ENCODE assay signal across 17 cellular contexts in the genomic region with DNA sequence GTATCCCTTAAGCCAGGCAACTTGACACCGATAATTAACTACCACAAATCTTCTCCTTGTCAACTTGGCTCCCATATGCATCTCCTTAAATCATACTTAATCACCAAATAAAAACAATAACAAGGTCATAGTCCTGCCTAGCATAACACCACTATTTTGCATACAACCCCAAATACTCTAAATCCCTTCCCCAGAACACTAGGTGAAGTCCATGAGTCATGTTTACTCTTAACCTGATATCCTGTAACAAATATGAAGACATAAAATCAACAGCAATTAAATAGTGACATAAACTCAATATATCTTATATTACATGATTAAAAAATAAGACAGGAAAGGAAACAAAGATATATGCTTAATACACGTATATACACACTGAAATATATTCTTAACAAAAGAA.
A peak's percentile ranks its signal among the peaks of the same experiment; 100 is the strongest.
DNase-seq lines count a peak whose midpoint lies in the region; TF ChIP-seq lines count a peak whose summit lies in the region.
"Had no signal": no experiment of that assay in that cellular context is flagged by ENCODE, and none has a peak within 500 bp of the region (broad histone marks: within the 10 kb centered on the region; RNA-seq: fewer than 3 reads in every experiment).

No MANE protein-coding gene starts in this region.

- H3K27me3 Mint-ChIP-seq in nephron progenitor cell (ENCODE audit: low read depth, poor library complexity): no peaks in the 10 kb centered on the region
- no peaks in the 10 kb centered on the region for H3K27me3 Mint-ChIP-seq in activated CD4-positive, alpha-beta memory T cell treated with anti-CD3 and anti-CD28 coated beads, Interleukin-2, amount 10 ng/mL, durations not matched to agents 7 days and 5 days
- H3K27me3 Mint-ChIP-seq: CD4-positive, CD25-positive, alpha-beta regulatory T cell; CD8-positive, alpha-beta memory T cell had no signal

- no peaks in the 10 kb centered on the region for H3K36me3 Mint-ChIP-seq in nephron progenitor cell (ENCODE audit: low read depth)
- no peaks in the 10 kb centered on the region for H3K36me3 Mint-ChIP-seq in activated CD4-positive, alpha-beta memory T cell treated with anti-CD3 and anti-CD28 coated beads, Interleukin-2, amount 10 ng/mL, durations not matched to agents 7 days and 5 days (ENCODE audit: low read depth)
- H3K36me3 Mint-ChIP-seq: CD4-positive, CD25-positive, alpha-beta regulatory T cell; CD8-positive, alpha-beta memory T cell had no signal

- DNase-seq in DMS53 (lab: John Stamatoyannopoulos, UW) (peak; percentile 65), ELR (ENCODE audit: low read depth) (peak; percentile 26), NCI-H69 (lab: John Stamatoyannopoulos, UW) (peak; percentile 65), nephron progenitor cell (no peak), nucleus accumbens (lab: John Stamatoyannopoulos, UW) (no peak)
- DNase-seq in activated CD4-positive, alpha-beta memory T cell treated with anti-CD3 and anti-CD28 coated beads, Interleukin-2, amount 10 ng/mL, durations not matched to agents 7 days and 5 days: no peak
- DNase-seq: BE2C; C1 segment of cervical spinal cord; CD4-positive, CD25-positive, alpha-beta regulatory T cell; CD8-positive, alpha-beta memory T cell; COR-L47; DMS 273 treated with DMSO at 0.1 percent for 48 hours; DMS79; GF-D8; H7; HFFc6 had no signal

- H3K4me1 Mint-ChIP-seq in nephron progenitor cell: no peaks in the 10 kb centered on the region
- no peaks in the 10 kb centered on the region for H3K4me1 Mint-ChIP-seq in activated CD4-positive, alpha-beta memory T cell treated with anti-CD3 and anti-CD28 coated beads, Interleukin-2, amount 10 ng/mL, durations not matched to agents 7 days and 5 days
- H3K4me1 Mint-ChIP-seq: CD4-positive, CD25-positive, alpha-beta regulatory T cell; CD8-positive, alpha-beta memory T cell had no signal

- CTCF ChIA-PET in activated CD4-positive, alpha-beta memory T cell treated with anti-CD3 and anti-CD28 coated beads, Interleukin-2, amount 10 ng/mL, durations not matched to agents 7 days and 5 days (lab: Charles Lee): no interaction called here

- peak overlapping the region; percentile 6 for H3K27ac Mint-ChIP-seq in nephron progenitor cell
- no peak overlapping the region for H3K27ac Mint-ChIP-seq in activated CD4-positive, alpha-beta memory T cell treated with anti-CD3 and anti-CD28 coated beads, Interleukin-2, amount 10 ng/mL, durations not matched to agents 7 days and 5 days
- H3K27ac Mint-ChIP-seq: CD8-positive, alpha-beta memory T cell; GM23338 had no signal

- no peaks in the 10 kb centered on the region for H3K9me3 Mint-ChIP-seq in nephron progenitor cell
- no peaks in the 10 kb centered on the region for H3K9me3 Mint-ChIP-seq in activated CD4-positive, alpha-beta memory T cell treated with anti-CD3 and anti-CD28 coated beads, Interleukin-2, amount 10 ng/mL, durations not matched to agents 7 days and 5 days
- H3K9me3 Mint-ChIP-seq: GM23338 had no signal

- H3K4me3 Mint-ChIP-seq in nephron progenitor cell: no peak overlapping the region
- no peak overlapping the region for H3K4me3 Mint-ChIP-seq in activated CD4-positive, alpha-beta memory T cell treated with anti-CD3 and anti-CD28 coated beads, Interleukin-2, amount 10 ng/mL, durations not matched to agents 7 days and 5 days
- H3K4me3 Mint-ChIP-seq: CD4-positive, CD25-positive, alpha-beta regulatory T cell; CD8-positive, alpha-beta memory T cell; GM23338; HFFc6 had no signal

- no peak for TF ChIP-seq CTCF in nephron progenitor cell (IDR thresholded peaks at IDR 0.05)

- POLR2A ChIA-PET in activated CD4-positive, alpha-beta memory T cell treated with anti-CD3 and anti-CD28 coated beads, Interleukin-2, amount 10 ng/mL, durations not matched to agents 7 days and 5 days (lab: Charles Lee): no interaction called here

Comparison
In these comparisons a context has a peak if more than half of its experiments do, and no peak if none do; other contexts are left out.
1. DNase-seq: peak in DMS53 (single experiment), ELR (single experiment) and NCI-H69 (single experiment); none in nephron progenitor cell (single experiment), activated CD4-positive, alpha-beta memory T cell treated with anti-CD3 and anti-CD28 coated beads, Interleukin-2, amount 10 ng/mL, durations not matched to agents 7 days and 5 days (single experiment) and nucleus accumbens (0 of 56).